In the genomic region with DNA sequence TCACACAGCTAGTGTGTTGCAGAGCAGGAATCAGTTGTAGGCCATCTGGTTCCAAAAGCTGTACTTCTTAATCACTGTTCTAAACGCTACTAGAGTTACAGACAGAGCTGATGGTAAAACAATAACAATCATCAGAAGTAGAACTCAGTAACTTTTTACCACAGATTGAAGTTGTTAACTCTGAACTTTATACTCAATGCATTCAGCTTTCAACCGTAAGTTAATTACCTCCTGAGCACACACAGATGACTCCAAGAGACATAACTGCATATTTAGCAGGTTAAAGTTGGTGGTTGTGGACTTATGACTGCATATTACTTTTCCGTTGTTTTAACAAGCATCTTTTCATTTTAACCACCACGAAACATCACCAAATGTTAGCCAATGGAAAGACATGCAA, we compare ENCODE assay signal across 17 cellular contexts.
DNase-seq lines count a peak whose midpoint lies in the region; ATAC-seq and TF ChIP-seq lines count a peak whose summit lies in the region.
"Had no signal": no experiment of that assay in that cellular context is flagged by ENCODE, and none has a peak within 500 bp of the region (broad histone marks: within the 10 kb centered on the region; RNA-seq: fewer than 3 reads in every experiment).

No MANE protein-coding gene starts in this region.

- TF ChIP-seq CTCF in mucosa of descending colon (IDR thresholded peaks at IDR 0.05): no peak

- no peaks in the 10 kb centered on the region for H3K9me3 ChIP-seq in mucosa of descending colon
- H3K9me3 ChIP-seq: BLaER1 treated with 17β-estradiol and CSF1 and Interleukin-3, amounts not matched to agents 10 nM and 100 nM had no signal

- intact Hi-C loops in mucosa of descending colon (cut with DNase I, micrococcal nuclease): no loop called here

- DNase-seq in NCI-H82 (lab: John Stamatoyannopoulos, UW): peak; percentile 14
- no peak for DNase-seq in NCI-H82 treated with DMSO at 0.1 percent for 48 hours (lab: John Stamatoyannopoulos, UW; ENCODE audit: unreplicated experiment)
- peak; percentile 1 for DNase-seq in fibroblast of gingiva (ENCODE audit: low read depth)
- no peak for DNase-seq in mucosa of descending colon
- DNase-seq in AG08396 (ENCODE audit: low spot score): no peak
- DNase-seq: 8988T; CD8-positive, alpha-beta memory T cell; COR-L47; DMS79 treated with DMSO at 0.1 percent for 48 hours; EL; H9; KBM-7 had no signal

- H3K36me3 ChIP-seq in mucosa of descending colon (ENCODE audit: low read depth): no peaks in the 10 kb centered on the region
- H3K36me3 ChIP-seq: BLaER1 treated with 17β-estradiol and CSF1 and Interleukin-3, amounts not matched to agents 10 nM and 100 nM had no signal

- H3K4me3 ChIP-seq in mucosa of descending colon: no peak overlapping the region
- H3K4me3 ChIP-seq: BLaER1 treated with 17β-estradiol and CSF1 and Interleukin-3, amounts not matched to agents 10 nM and 100 nM; GM12878 had no signal

- peaks cover 17% of the 10 kb centered on the region for H3K4me1 ChIP-seq in mucosa of descending colon (ENCODE audit: low read depth)
- H3K4me1 ChIP-seq: BLaER1 treated with 17β-estradiol and CSF1 and Interleukin-3, amounts not matched to agents 10 nM and 100 nM had no signal

- peak; percentile 72 for ATAC-seq in mucosa of descending colon
- no peak for ATAC-seq in HG03342 (IDR thresholded peaks at IDR 0.05; ENCODE audit: unreplicated experiment)
- ATAC-seq in HG02759 (IDR thresholded peaks at IDR 0.05; ENCODE audit: unreplicated experiment): no peak
- ATAC-seq: GM12878, HepG2 had no signal

Comparison
In these comparisons a context has a peak if more than half of its experiments do, and no peak if none do; other contexts are left out.
1. DNase-seq: peak in NCI-H82 (single experiment) and fibroblast of gingiva (single experiment); none in NCI-H82 treated with DMSO at 0.1 percent for 48 hours (single experiment), mucosa of descending colon (0 of 3) and AG08396 (single experiment).